8 cellular contexts compared by ENCODE assay signal in genomic region chr19:5339950-5340636, GRCh38. TPM values are rescaled to one million over a fixed set of nuclear protein-coding genes. Genes with fewer than 3 reads are reported as not detected.
A peak's percentile ranks its signal among the peaks of the same experiment; 100 is the strongest.
DNase-seq lines count a peak whose midpoint lies in the region; ATAC-seq and TF ChIP-seq lines count a peak whose summit lies in the region.

No MANE protein-coding gene starts in this region.

- H3K4me3 Mint-ChIP-seq in GM23338, result peak overlapping the region; percentile 79
- H3K4me3 Mint-ChIP-seq in activated T-cell treated with anti-CD3 and anti-CD28 coated beads, Interleukin-2, amount 50 U/mL, for 4 hours, result peak overlapping the region; percentile 58

- H3K4me1 Mint-ChIP-seq in GM23338, result peaks cover 36% of the 10 kb centered on the region
- peaks cover 23% of the 10 kb centered on the region for H3K4me1 Mint-ChIP-seq in activated T-cell treated with anti-CD3 and anti-CD28 coated beads, Interleukin-2, amount 50 U/mL, for 4 hours (ENCODE audit: low read depth)

- no peaks in the 10 kb centered on the region for H3K9me2 ChIP-seq in GM23338 (ENCODE audit: insufficient read depth)

- H3F3A ChIP-seq in GM23338 (replicated peaks; ENCODE audit: low read depth), result 0 out of 2 replicates have a peak, but pooled peaks cover 6% of the 10 kb centered on the region

- DNase-seq in AG04450 (ENCODE audit: low read depth, low spot score) (no peak), GM23338 (ENCODE audit: low spot score) (peak; percentile 61), left cardiac atrium (peak; percentile 36), skeletal muscle cell (ENCODE audit: low read depth) (no peak), RPMI8226 (no peak), Kasumi-1 (lab: John Stamatoyannopoulos, UW) (no peak)
- no peak for DNase-seq in activated T-cell treated with anti-CD3 and anti-CD28 coated beads, Interleukin-2, amount 50 U/mL, for 4 hours

- peak overlapping the region; percentile 99 for H3K4me2 ChIP-seq in GM23338

- H3K4me3 ChIP-seq in AG04450 (ENCODE audit: low read depth, low read length) (peak overlapping the region; percentile 73), GM23338 (peak overlapping the region; percentile 88), skeletal muscle cell (ENCODE audit: low read depth, low read length) (peak overlapping the region; percentile 70)

- ATAC-seq in GM23338, result peak; percentile 32
- ATAC-seq in activated T-cell treated with anti-CD3 and anti-CD28 coated beads, Interleukin-2, amount 50 U/mL, for 4 hours, result peak; percentile 44 to 49
- peak; percentile 51 to 67 for ATAC-seq in left cardiac atrium
- no peak for ATAC-seq in GM19452 (IDR thresholded peaks at IDR 0.05; ENCODE audit: unreplicated experiment)

- H3K9me3 Mint-ChIP-seq in GM23338, result peaks cover 10% of the 10 kb centered on the region
- no peaks in the 10 kb centered on the region for H3K9me3 Mint-ChIP-seq in activated T-cell treated with anti-CD3 and anti-CD28 coated beads, Interleukin-2, amount 50 U/mL, for 4 hours

- peaks cover 43% of the 10 kb centered on the region for H3K79me2 ChIP-seq in GM23338 (replicated peaks; ENCODE audit: insufficient read depth)

- H3K4me1 ChIP-seq in GM23338 (ENCODE audit: insufficient read depth), result peaks cover 33% of the 10 kb centered on the region

- TF ChIP-seq CTCF in AG04450 (IDR thresholded peaks at IDR 0.05; ENCODE audit: low read depth, low read length) (no peak), GM23338 (conservative IDR thresholded peaks at IDR 0.05; ENCODE audit: low read depth in 2 of 2) (peak in 1 of 2 experiments; percentile 26; a peak in 1 of 4 replicates)

- no peaks in the 10 kb centered on the region; the same call in 1 of the 2 replicates for H3K9me3 ChIP-seq in AG04450 (ENCODE audit: control insufficient read depth, insufficient read depth, low read length)

- H3K27me3 Mint-ChIP-seq in GM23338 (ENCODE audit: insufficient read depth, low read depth, poor library complexity), result peaks cover 41% of the 10 kb centered on the region
- peaks cover 61% of the 10 kb centered on the region for H3K27me3 Mint-ChIP-seq in activated T-cell treated with anti-CD3 and anti-CD28 coated beads, Interleukin-2, amount 50 U/mL, for 4 hours (ENCODE audit: low read depth)

- CTCF ChIA-PET in AG04450 (lab: Charles Lee), result no interaction called here

- no peaks in the 10 kb centered on the region for H3K36me3 ChIP-seq in GM23338 (ENCODE audit: insufficient read depth)

- peak overlapping the region; percentile 75; the same call in 1 of the 2 replicates for H3K27ac Mint-ChIP-seq in GM23338

- H2AFZ ChIP-seq in GM23338, result no peak overlapping the region

- H4K20me1 ChIP-seq in GM23338 (replicated peaks; ENCODE audit: insufficient read depth), result peaks cover 29% of the 10 kb centered on the region

- H3K27ac ChIP-seq in AG04450 (ENCODE audit: low read depth, low read length) (peak overlapping the region; percentile 31), GM23338 (ENCODE audit: low read depth) (peak overlapping the region; percentile 72)

- intact Hi-C loops in left cardiac atrium (cut with DNase I), result no loop called here

- POLR2A ChIA-PET in AG04450 (lab: Yijun Ruan, JAX), result interaction anchor here (1.5 kb wide), 1 partner anchor 31 kb away, joined by 9 read pairs; no protein-coding TSS in a partner anchor

- peaks cover 14% of the 10 kb centered on the region for H3K27me3 ChIP-seq in AG04450 (ENCODE audit: control insufficient read depth, insufficient read depth, low read length)
- peaks cover 21% of the 10 kb centered on the region for H3K27me3 ChIP-seq in GM23338 (ENCODE audit: insufficient read depth)

- peaks cover 3% of the 10 kb centered on the region; the same call in 1 of the 3 replicates for H3K36me3 Mint-ChIP-seq in GM23338 (ENCODE audit: low read depth)
- H3K36me3 Mint-ChIP-seq in activated T-cell treated with anti-CD3 and anti-CD28 coated beads, Interleukin-2, amount 50 U/mL, for 4 hours (ENCODE audit: insufficient read depth), result no peaks in the 10 kb centered on the region

TF ChIP-seq in GM23338, 12 proteins besides CTCF, POLR2A, EP300 and RAD21 (continues in another document):
- TF ChIP-seq CREB1 (CRISPR knock-in tag; IDR thresholded peaks at IDR 0.05; ENCODE audit: low read depth), result no peak
- TF ChIP-seq, protein P1, sequence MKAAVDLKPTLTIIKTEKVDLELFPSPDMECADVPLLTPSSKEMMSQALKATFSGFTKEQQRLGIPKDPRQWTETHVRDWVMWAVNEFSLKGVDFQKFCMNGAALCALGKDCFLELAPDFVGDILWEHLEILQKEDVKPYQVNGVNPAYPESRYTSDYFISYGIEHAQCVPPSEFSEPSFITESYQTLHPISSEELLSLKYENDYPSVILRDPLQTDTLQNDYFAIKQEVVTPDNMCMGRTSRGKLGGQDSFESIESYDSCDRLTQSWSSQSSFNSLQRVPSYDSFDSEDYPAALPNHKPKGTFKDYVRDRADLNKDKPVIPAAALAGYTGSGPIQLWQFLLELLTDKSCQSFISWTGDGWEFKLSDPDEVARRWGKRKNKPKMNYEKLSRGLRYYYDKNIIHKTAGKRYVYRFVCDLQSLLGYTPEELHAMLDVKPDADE (IDR thresholded peaks at IDR 0.05), result no peak
- no peak for TF ChIP-seq STAT1 (IDR thresholded peaks at IDR 0.05; ENCODE audit: unreplicated experiment)
- no peak for TF ChIP-seq ZNF331 (CRISPR knock-in tag; IDR thresholded peaks at IDR 0.05; ENCODE audit: low read depth)
- no peak for TF ChIP-seq POLR2AphosphoS5 (IDR thresholded peaks at IDR 0.05; ENCODE audit: low read depth)
- no peak for TF ChIP-seq EZH2phosphoT487 (IDR thresholded peaks at IDR 0.05; ENCODE audit: unreplicated experiment)
- TF ChIP-seq NANOG (IDR thresholded peaks at IDR 0.05; ENCODE audit: borderline replicate concordance), result no peak
- TF ChIP-seq ZNF114 (CRISPR knock-in tag; IDR thresholded peaks at IDR 0.05), result no peak
- TF ChIP-seq, protein P2, sequence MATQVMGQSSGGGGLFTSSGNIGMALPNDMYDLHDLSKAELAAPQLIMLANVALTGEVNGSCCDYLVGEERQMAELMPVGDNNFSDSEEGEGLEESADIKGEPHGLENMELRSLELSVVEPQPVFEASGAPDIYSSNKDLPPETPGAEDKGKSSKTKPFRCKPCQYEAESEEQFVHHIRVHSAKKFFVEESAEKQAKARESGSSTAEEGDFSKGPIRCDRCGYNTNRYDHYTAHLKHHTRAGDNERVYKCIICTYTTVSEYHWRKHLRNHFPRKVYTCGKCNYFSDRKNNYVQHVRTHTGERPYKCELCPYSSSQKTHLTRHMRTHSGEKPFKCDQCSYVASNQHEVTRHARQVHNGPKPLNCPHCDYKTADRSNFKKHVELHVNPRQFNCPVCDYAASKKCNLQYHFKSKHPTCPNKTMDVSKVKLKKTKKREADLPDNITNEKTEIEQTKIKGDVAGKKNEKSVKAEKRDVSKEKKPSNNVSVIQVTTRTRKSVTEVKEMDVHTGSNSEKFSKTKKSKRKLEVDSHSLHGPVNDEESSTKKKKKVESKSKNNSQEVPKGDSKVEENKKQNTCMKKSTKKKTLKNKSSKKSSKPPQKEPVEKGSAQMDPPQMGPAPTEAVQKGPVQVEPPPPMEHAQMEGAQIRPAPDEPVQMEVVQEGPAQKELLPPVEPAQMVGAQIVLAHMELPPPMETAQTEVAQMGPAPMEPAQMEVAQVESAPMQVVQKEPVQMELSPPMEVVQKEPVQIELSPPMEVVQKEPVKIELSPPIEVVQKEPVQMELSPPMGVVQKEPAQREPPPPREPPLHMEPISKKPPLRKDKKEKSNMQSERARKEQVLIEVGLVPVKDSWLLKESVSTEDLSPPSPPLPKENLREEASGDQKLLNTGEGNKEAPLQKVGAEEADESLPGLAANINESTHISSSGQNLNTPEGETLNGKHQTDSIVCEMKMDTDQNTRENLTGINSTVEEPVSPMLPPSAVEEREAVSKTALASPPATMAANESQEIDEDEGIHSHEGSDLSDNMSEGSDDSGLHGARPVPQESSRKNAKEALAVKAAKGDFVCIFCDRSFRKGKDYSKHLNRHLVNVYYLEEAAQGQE (IDR thresholded peaks at IDR 0.05; ENCODE audit: unreplicated experiment), result no peak
- no peak for TF ChIP-seq EZH2 (IDR thresholded peaks at IDR 0.05; ENCODE audit: low read depth, unreplicated experiment)
- TF ChIP-seq JUNB (IDR thresholded peaks at IDR 0.05; ENCODE audit: unreplicated experiment), result no peak

RNA-seq across cellular contexts. Expression of gene PTPRS, which starts 0.5 kb away (rescaled TPM):
- polyA plus RNA-seq in AG04450 (2011; rRNA removed), result 26.5 and 34.8 TPM in 2 replicates
- polyA minus RNA-seq in AG04450 (2011; rRNA and poly(A)+ RNA removed), result 144 and 184 TPM in 2 replicates
- total RNA-seq in GM23338 (2014; rRNA removed; shearing (Covaris generic)), result 225 and 290 TPM in 2 replicates
- 20.6 and 20.7 TPM in 2 replicates for polyA plus RNA-seq in GM23338 (2016; fragmentation: Nextera tagmentation; extraction: Ambion mirVana)
- 1 to 10 TPM in 1 of 3 donors, under 1 TPM in 2; 0.79 to 1.3 (median 0.92) TPM for total RNA-seq in activated T-cell treated with anti-CD3 and anti-CD28 coated beads, Interleukin-2, amount 50 U/mL, for 4 hours
- total RNA-seq in left cardiac atrium, result 100 to 1,000 TPM in 1 of 2 donors, 10 to 100 TPM in 1; 95.6 to 130 TPM

Comparison
In these comparisons a context has a peak if more than half of its experiments do, and no peak if none do; other contexts are left out.
1. DNase-seq: peak in GM23338 (single experiment) and left cardiac atrium (single experiment); none in AG04450 (single experiment), activated T-cell treated with anti-CD3 and anti-CD28 coated beads, Interleukin-2, amount 50 U/mL, for 4 hours (single experiment), skeletal muscle cell (single experiment), RPMI8226 (single experiment) and Kasumi-1 (0 of 2).
2. RNA of gene PTPRS, which starts 0.5 kb away (total RNA-seq): 225 to 290 TPM in GM23338 and 95.6 to 130 TPM in left cardiac atrium; 0.79 to 1.3 TPM in activated T-cell treated with anti-CD3 and anti-CD28 coated beads, Interleukin-2, amount 50 U/mL, for 4 hours; every median in the first group is over 10 times any median in the second.
3. Peak in every context shown above with its lines, with median percentiles within 50 percentile points of each other: H3K4me3 ChIP-seq.